Comparison of ENCODE assay signal across 17 cellular contexts in genomic region chr22:44603774-44604173, GRCh38.
"Had no signal": no experiment of that assay in that cellular context is flagged by ENCODE, and none has a peak within 500 bp of the region (broad histone marks: within the 10 kb centered on the region; RNA-seq: fewer than 3 reads in every experiment).

No MANE protein-coding gene starts in this region.

- H3K27me3 ChIP-seq: right atrium auricular region had no signal

- H3K36me3 ChIP-seq: gastrocnemius medialis, heart right ventricle, neutrophil, right atrium auricular region, spleen, transverse colon had no signal

- H3K4me3 ChIP-seq: gastrocnemius medialis, heart right ventricle, right atrium auricular region, spleen, transverse colon had no signal

- ATAC-seq: gastrocnemius medialis; heart right ventricle; left ventricle myocardium superior; stimulated activated memory B cell treated with anti-CD40 and anti-IgM and Interleukin-4, amounts not matched to agents 10 μg/mL and 1 μg/mL and 100 μg/mL, for 72 hours had no signal

- H3K9me3 ChIP-seq: gastrocnemius medialis, heart right ventricle, neutrophil, right atrium auricular region, spleen, transverse colon had no signal

- H3K4me1 ChIP-seq: gastrocnemius medialis, right atrium auricular region, transverse colon had no signal

- H3K27ac ChIP-seq: gastrocnemius medialis, heart right ventricle, neutrophil, right atrium auricular region, spleen, transverse colon had no signal

- DNase-seq: activated B cell treated with CpG ODN at 0.5 μM for 24 hours; activated CD4-positive, alpha-beta T cell treated with anti-CD3 and anti-CD28 coated beads, Interleukin-2, amount 10 ng/mL, durations not matched to agents 24 days and 14 days; activated naive CD4-positive, alpha-beta T cell treated with anti-CD3 and anti-CD28 coated beads for 36 hours; caudate nucleus; cortex of kidney; effector memory CD4-positive, alpha-beta T cell; gastrocnemius medialis; heart right ventricle; left ventricle myocardium superior; posterior cingulate gyrus; spleen; stimulated activated CD4-positive, alpha-beta T cell treated with anti-CD3 and anti-CD28 coated beads, Interleukin-1b, Interleukin-23, amount 100 ng/mL, for 48 hours; T-helper 1 cell; transverse colon had no signal
